In genomic region chr18:64244571-64244970, GRCh38 we compare ENCODE assay signal across 13 cellular contexts.
DNase-seq lines count a peak whose midpoint lies in the region; ATAC-seq and TF ChIP-seq lines count a peak whose summit lies in the region.
"Had no signal": no experiment of that assay in that cellular context is flagged by ENCODE, and none has a peak within 500 bp of the region (broad histone marks: within the 10 kb centered on the region; RNA-seq: fewer than 3 reads in every experiment).

No MANE protein-coding gene starts in this region.

- H3K36me3 Mint-ChIP-seq in stimulated activated effector memory CD8-positive, alpha-beta T cell treated with anti-CD3 and anti-CD28 coated beads, Interleukin-12 subunit alpha, Interleukin-12 subunit beta, amount 100 ng/mL, for 72 hours, result no peaks in the 10 kb centered on the region

- peaks cover 14% of the 10 kb centered on the region for H3K4me1 ChIP-seq in left ventricle myocardium inferior
- no peaks in the 10 kb centered on the region for H3K4me1 ChIP-seq in testis

- TF ChIP-seq CTCF in left ventricle myocardium inferior (IDR thresholded peaks at IDR 0.05; ENCODE audit: borderline replicate concordance), result peak; percentile 50
- no peak for TF ChIP-seq CTCF in testis (IDR thresholded peaks at IDR 0.05)

- H3K9me3 Mint-ChIP-seq in stimulated activated effector memory CD8-positive, alpha-beta T cell treated with anti-CD3 and anti-CD28 coated beads, Interleukin-12 subunit alpha, Interleukin-12 subunit beta, amount 100 ng/mL, for 72 hours, result peaks cover 5% of the 10 kb centered on the region
- H3K9me3 Mint-ChIP-seq: activated CD4-positive, alpha-beta T cell treated with anti-CD3 and anti-CD28 coated beads, Interleukin-2, amount 10 ng/mL, durations not matched to agents 24 days and 14 days; activated naive CD4-positive, alpha-beta T cell treated with anti-CD3 and anti-CD28 coated beads for 36 hours had no signal

- H3K4me3 Mint-ChIP-seq in stimulated activated effector memory CD8-positive, alpha-beta T cell treated with anti-CD3 and anti-CD28 coated beads, Interleukin-12 subunit alpha, Interleukin-12 subunit beta, amount 100 ng/mL, for 72 hours, result no peak overlapping the region
- H3K4me3 Mint-ChIP-seq: activated CD4-positive, alpha-beta T cell treated with anti-CD3 and anti-CD28 coated beads, Interleukin-2, amount 10 ng/mL, durations not matched to agents 24 days and 14 days; activated naive CD4-positive, alpha-beta T cell treated with anti-CD3 and anti-CD28 coated beads for 36 hours had no signal

- no peak overlapping the region for H3K27ac Mint-ChIP-seq in stimulated activated effector memory CD8-positive, alpha-beta T cell treated with anti-CD3 and anti-CD28 coated beads, Interleukin-12 subunit alpha, Interleukin-12 subunit beta, amount 100 ng/mL, for 72 hours
- H3K27ac Mint-ChIP-seq: activated CD4-positive, alpha-beta T cell treated with anti-CD3 and anti-CD28 coated beads, Interleukin-2, amount 10 ng/mL, durations not matched to agents 24 days and 14 days; activated naive CD4-positive, alpha-beta T cell treated with anti-CD3 and anti-CD28 coated beads for 36 hours had no signal

- peak; percentile 10 for DNase-seq in SIG-M5 treated with dmso at 0.1 percent for 504 hours (lab: John Stamatoyannopoulos, UW; ENCODE audit: unreplicated experiment)
- no peak for DNase-seq in SIG-M5 (lab: John Stamatoyannopoulos, UW)
- DNase-seq in NCI-H748 (lab: John Stamatoyannopoulos, UW; ENCODE audit: unreplicated experiment), result peak; percentile 67
- DNase-seq in left ventricle myocardium inferior, result no peak
- peak; percentile 21 for DNase-seq in superior temporal gyrus (ENCODE audit: extremely low spot score)
- DNase-seq in stimulated activated effector memory CD8-positive, alpha-beta T cell treated with anti-CD3 and anti-CD28 coated beads, Interleukin-12 subunit alpha, Interleukin-12 subunit beta, amount 100 ng/mL, for 72 hours (ENCODE audit: low spot score in 2 of 2), result no peak
- DNase-seq in testis, result no peak
- DNase-seq: activated CD4-positive, alpha-beta T cell treated with anti-CD3 and anti-CD28 coated beads, Interleukin-2, amount 10 ng/mL, durations not matched to agents 24 days and 14 days; activated naive CD4-positive, alpha-beta T cell treated with anti-CD3 and anti-CD28 coated beads for 36 hours; foreskin melanocyte; midbrain had no signal

- ATAC-seq in stimulated activated effector memory CD8-positive, alpha-beta T cell treated with anti-CD3 and anti-CD28 coated beads, Interleukin-12 subunit alpha, Interleukin-12 subunit beta, amount 100 ng/mL, for 72 hours, result no peak
- no peak for ATAC-seq in GM18520 (IDR thresholded peaks at IDR 0.05; ENCODE audit: unreplicated experiment)

- TF ChIP-seq POLR2A in testis (IDR thresholded peaks at IDR 0.05), result no peak

- H3K4me3 ChIP-seq in left ventricle myocardium inferior (no peak overlapping the region), testis (no peak overlapping the region)

- WGBS in testis, 2 donors, result 83 to 96% methylated on average over 4 of the region's 4 CpGs

- H3K27me3 ChIP-seq in left ventricle myocardium inferior (ENCODE audit: low read depth) (no peaks in the 10 kb centered on the region), testis (no peaks in the 10 kb centered on the region)

- H3K27ac ChIP-seq in left ventricle myocardium inferior (replicated peaks) (no peak overlapping the region), testis (no peak overlapping the region)
- H3K27ac ChIP-seq: RWPE1 had no signal

- H3K9me3 ChIP-seq in left ventricle myocardium inferior (replicated peaks), result no peaks in the 10 kb centered on the region
- no peaks in the 10 kb centered on the region for H3K9me3 ChIP-seq in testis

- intact Hi-C loops in left ventricle myocardium inferior (cut with micrococcal nuclease) (no loop called here), testis (cut with DNase I; ENCODE audit: low total_unique reads) (no loop called here)

- no peaks in the 10 kb centered on the region for H3K36me3 ChIP-seq in left ventricle myocardium inferior
- no peaks in the 10 kb centered on the region for H3K36me3 ChIP-seq in testis (ENCODE audit: low read depth, missing control alignments)

- H3K4me1 Mint-ChIP-seq in stimulated activated effector memory CD8-positive, alpha-beta T cell treated with anti-CD3 and anti-CD28 coated beads, Interleukin-12 subunit alpha, Interleukin-12 subunit beta, amount 100 ng/mL, for 72 hours, result no peaks in the 10 kb centered on the region
- H3K4me1 Mint-ChIP-seq: activated CD4-positive, alpha-beta T cell treated with anti-CD3 and anti-CD28 coated beads, Interleukin-2, amount 10 ng/mL, durations not matched to agents 24 days and 14 days had no signal

Comparison
In these comparisons a context has a peak if more than half of its experiments do, and no peak if none do; other contexts are left out.
1. DNase-seq: peak in SIG-M5 treated with dmso at 0.1 percent for 504 hours (single experiment), NCI-H748 (single experiment) and superior temporal gyrus (single experiment); none in SIG-M5 (single experiment), left ventricle myocardium inferior (single experiment), stimulated activated effector memory CD8-positive, alpha-beta T cell treated with anti-CD3 and anti-CD28 coated beads, Interleukin-12 subunit alpha, Interleukin-12 subunit beta, amount 100 ng/mL, for 72 hours (0 of 2) and testis (single experiment).